8 cellular contexts compared by ENCODE assay signal in the genomic region with DNA sequence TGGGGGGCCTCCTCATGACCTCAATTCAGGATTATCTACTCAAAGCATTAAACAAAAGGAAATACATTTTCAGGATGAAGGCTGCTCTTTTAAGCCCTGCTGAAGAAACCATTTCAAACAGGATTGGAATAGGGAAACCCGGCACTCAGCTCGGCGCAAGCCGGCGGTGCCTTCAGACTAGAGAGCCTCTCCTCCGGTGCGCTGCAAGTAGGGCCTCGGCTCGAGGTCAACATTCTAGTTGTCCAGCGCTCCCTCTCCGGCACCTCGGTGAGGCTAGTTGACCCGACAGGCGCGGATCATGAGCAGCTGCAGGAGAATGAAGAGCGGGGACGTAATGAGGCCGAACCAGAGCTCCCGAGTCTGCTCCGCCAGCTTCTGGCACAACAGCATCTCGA. TPM values are rescaled to one million over a fixed set of nuclear protein-coding genes. Genes with fewer than 3 reads are reported as not detected.
DNase-seq lines count a peak whose midpoint lies in the region; ATAC-seq and TF ChIP-seq lines count a peak whose summit lies in the region.

No MANE protein-coding gene starts in this region.

- H3K27me3 Mint-ChIP-seq in T-helper 1 cell treated with Interleukin-12 subunit alpha and Interleukin-12 subunit beta and Interleukin-4 antibody, amounts not matched to agents 30 μg/mL and 1 μg/mL, for 36 hours (ENCODE audit: low read depth), result no peaks in the 10 kb centered on the region
- H3K27me3 Mint-ChIP-seq in activated naive CD8-positive, alpha-beta T cell treated with anti-CD3 and anti-CD28 coated beads, Interleukin-2, amount 10 ng/mL, durations not matched to agents 7 days and 5 days, result no peaks in the 10 kb centered on the region

- TF ChIP-seq CTCF in kidney epithelial cell (IDR thresholded peaks at IDR 0.05; ENCODE audit: insufficient read depth, low read length, poor library complexity, severe bottlenecking), result no peak

- POLR2A ChIA-PET in activated naive CD8-positive, alpha-beta T cell treated with anti-CD3 and anti-CD28 coated beads, Interleukin-2, amount 10 ng/mL, durations not matched to agents 7 days and 5 days (lab: Charles Lee), result interaction anchor here (0.6 to 4.0 kb wide), 9 partner anchors 10 to 97 kb away, joined by 3 to 31 read pairs (median 5); partner anchors contain the start of genes ANAPC2, CYSRT1, NELFB and NRARP

- peak overlapping the region; percentile 93 for H3K27ac Mint-ChIP-seq in T-helper 1 cell treated with Interleukin-12 subunit alpha and Interleukin-12 subunit beta and Interleukin-4 antibody, amounts not matched to agents 30 μg/mL and 1 μg/mL, for 36 hours
- peak overlapping the region; percentile 89 for H3K27ac Mint-ChIP-seq in activated naive CD8-positive, alpha-beta T cell treated with anti-CD3 and anti-CD28 coated beads, Interleukin-2, amount 10 ng/mL, durations not matched to agents 7 days and 5 days

- DNase-seq in T-helper 1 cell, result no peak
- DNase-seq in activated naive CD8-positive, alpha-beta T cell treated with anti-CD3 and anti-CD28 coated beads, Interleukin-2, amount 10 ng/mL, durations not matched to agents 7 days and 5 days, result no peak
- no peak for DNase-seq in kidney epithelial cell (ENCODE audit: low read depth)
- no peak for DNase-seq in substantia nigra (lab: John Stamatoyannopoulos, UW)
- no peak for DNase-seq in SIG-M5 (lab: John Stamatoyannopoulos, UW)

- H3K36me3 Mint-ChIP-seq in T-helper 1 cell treated with Interleukin-12 subunit alpha and Interleukin-12 subunit beta and Interleukin-4 antibody, amounts not matched to agents 30 μg/mL and 1 μg/mL, for 36 hours (ENCODE audit: low read depth), result peaks cover 20% of the 10 kb centered on the region
- H3K36me3 Mint-ChIP-seq in activated naive CD8-positive, alpha-beta T cell treated with anti-CD3 and anti-CD28 coated beads, Interleukin-2, amount 10 ng/mL, durations not matched to agents 7 days and 5 days, result peaks cover 13% of the 10 kb centered on the region

- H3K4me3 Mint-ChIP-seq in T-helper 1 cell treated with Interleukin-12 subunit alpha and Interleukin-12 subunit beta and Interleukin-4 antibody, amounts not matched to agents 30 μg/mL and 1 μg/mL, for 36 hours, result peak overlapping the region; percentile 94
- peak overlapping the region; percentile 95 for H3K4me3 Mint-ChIP-seq in activated naive CD8-positive, alpha-beta T cell treated with anti-CD3 and anti-CD28 coated beads, Interleukin-2, amount 10 ng/mL, durations not matched to agents 7 days and 5 days

- no peaks in the 10 kb centered on the region for H3K9me3 Mint-ChIP-seq in T-helper 1 cell treated with Interleukin-12 subunit alpha and Interleukin-12 subunit beta and Interleukin-4 antibody, amounts not matched to agents 30 μg/mL and 1 μg/mL, for 36 hours
- H3K9me3 Mint-ChIP-seq in activated naive CD8-positive, alpha-beta T cell treated with anti-CD3 and anti-CD28 coated beads, Interleukin-2, amount 10 ng/mL, durations not matched to agents 7 days and 5 days, result no peaks in the 10 kb centered on the region

- no peak for ATAC-seq in activated naive CD8-positive, alpha-beta T cell treated with anti-CD3 and anti-CD28 coated beads, Interleukin-2, amount 10 ng/mL, durations not matched to agents 7 days and 5 days (ENCODE audit: low read depth)
- ATAC-seq in HG02763 (IDR thresholded peaks at IDR 0.05; ENCODE audit: unreplicated experiment) (no peak), GM21619 (IDR thresholded peaks at IDR 0.05; ENCODE audit: unreplicated experiment) (no peak)

- no peaks in the 10 kb centered on the region for H3K27me3 ChIP-seq in kidney epithelial cell (ENCODE audit: control insufficient read depth, insufficient read depth, low read length)

- no peaks in the 10 kb centered on the region for H3K36me3 ChIP-seq in kidney epithelial cell (ENCODE audit: control insufficient read depth, insufficient read depth, low read length)

- H3K4me3 ChIP-seq in kidney epithelial cell (ENCODE audit: low read depth, low read length), result peak overlapping the region; percentile 98

- peaks cover 31% of the 10 kb centered on the region for H3K4me1 Mint-ChIP-seq in T-helper 1 cell treated with Interleukin-12 subunit alpha and Interleukin-12 subunit beta and Interleukin-4 antibody, amounts not matched to agents 30 μg/mL and 1 μg/mL, for 36 hours (ENCODE audit: low read depth)
- H3K4me1 Mint-ChIP-seq in activated naive CD8-positive, alpha-beta T cell treated with anti-CD3 and anti-CD28 coated beads, Interleukin-2, amount 10 ng/mL, durations not matched to agents 7 days and 5 days, result peaks cover 35% of the 10 kb centered on the region

- peak overlapping the region; percentile 79 for H3K27ac ChIP-seq in substantia nigra (ENCODE audit: low read depth, low read length, poor library complexity, severe bottlenecking)

RNA-seq across cellular contexts. Expression of gene TMEM203, which starts 0.7 kb away (rescaled TPM):
- 10 to 100 TPM; 37.4 to 39.4 TPM for total RNA-seq in activated naive CD8-positive, alpha-beta T cell treated with anti-CD3 and anti-CD28 coated beads, Interleukin-2, amount 10 ng/mL, durations not matched to agents 7 days and 5 days
- total RNA-seq in kidney epithelial cell, result 39.2 and 40.3 TPM in 2 replicates

RNA-seq across cellular contexts. Expression of gene NDOR1, which starts 0.8 kb away (rescaled TPM):
- 10 to 100 TPM; 38.8 to 39.8 TPM for total RNA-seq in activated naive CD8-positive, alpha-beta T cell treated with anti-CD3 and anti-CD28 coated beads, Interleukin-2, amount 10 ng/mL, durations not matched to agents 7 days and 5 days
- total RNA-seq in kidney epithelial cell, result 19.1 and 28.6 TPM in 2 replicates

RNA-seq across cellular contexts. Expression of gene TPRN, which starts 4.2 kb away (rescaled TPM):
- 10 to 100 TPM; 11.2 to 14.7 TPM for total RNA-seq in activated naive CD8-positive, alpha-beta T cell treated with anti-CD3 and anti-CD28 coated beads, Interleukin-2, amount 10 ng/mL, durations not matched to agents 7 days and 5 days
- total RNA-seq in kidney epithelial cell, result 15.2 and 20.1 TPM in 2 replicates

RNA-seq across cellular contexts. Expression of gene SSNA1, which starts 16.3 kb away (rescaled TPM):
- 10 to 100 TPM; 62.4 to 65.2 TPM for total RNA-seq in activated naive CD8-positive, alpha-beta T cell treated with anti-CD3 and anti-CD28 coated beads, Interleukin-2, amount 10 ng/mL, durations not matched to agents 7 days and 5 days
- total RNA-seq in kidney epithelial cell, result 91.4 and 95.1 TPM in 2 replicates

RNA-seq across cellular contexts. Expression of gene ANAPC2, which starts 16.4 kb away (rescaled TPM):
- 10 to 100 TPM; 84.2 to 87.8 TPM for total RNA-seq in activated naive CD8-positive, alpha-beta T cell treated with anti-CD3 and anti-CD28 coated beads, Interleukin-2, amount 10 ng/mL, durations not matched to agents 7 days and 5 days
- 18.8 and 26.1 TPM in 2 replicates for total RNA-seq in kidney epithelial cell
